ENCODE assay signal across 1 cellular context in the genomic region with DNA sequence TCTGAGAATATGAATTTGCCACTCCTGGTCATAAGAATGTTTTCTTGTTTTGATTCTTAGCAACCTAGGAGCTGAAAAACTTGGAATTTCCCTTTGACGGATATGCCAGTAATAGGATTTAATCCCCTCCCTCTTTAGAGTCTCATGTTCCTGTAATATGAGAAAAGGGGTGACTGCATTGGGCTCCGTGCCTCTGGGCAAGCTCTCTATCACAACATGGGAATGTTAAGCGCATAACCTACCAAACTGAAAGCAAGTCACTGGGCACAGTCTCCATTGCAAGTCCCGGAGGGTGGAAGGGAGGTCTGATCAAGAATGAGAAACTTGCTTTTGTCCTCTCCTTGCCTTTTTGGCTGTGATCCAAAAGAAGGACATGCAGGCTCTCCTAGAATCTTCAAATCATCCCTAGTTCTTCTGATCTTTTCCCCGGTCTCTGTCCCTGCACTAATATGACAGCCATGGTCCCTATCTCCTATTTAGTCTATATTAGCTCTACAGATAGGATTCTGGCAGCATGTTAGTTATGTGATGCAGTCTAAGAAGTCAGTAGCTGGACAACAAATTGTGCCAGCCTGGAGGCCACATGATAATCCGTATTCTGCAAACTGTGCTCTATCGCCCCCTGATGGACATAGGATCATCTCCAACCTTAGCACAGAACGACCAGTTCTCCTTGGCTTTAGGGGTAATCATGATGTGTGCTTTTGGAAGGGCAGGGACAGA.
TF ChIP-seq lines count a peak whose summit lies in the region.

No MANE protein-coding gene starts in this region.

TF ChIP-seq in K562, 482 proteins besides CTCF, POLR2A, EP300 and RAD21 (continued from another document and continues in another):
- TF ChIP-seq, protein P1, sequence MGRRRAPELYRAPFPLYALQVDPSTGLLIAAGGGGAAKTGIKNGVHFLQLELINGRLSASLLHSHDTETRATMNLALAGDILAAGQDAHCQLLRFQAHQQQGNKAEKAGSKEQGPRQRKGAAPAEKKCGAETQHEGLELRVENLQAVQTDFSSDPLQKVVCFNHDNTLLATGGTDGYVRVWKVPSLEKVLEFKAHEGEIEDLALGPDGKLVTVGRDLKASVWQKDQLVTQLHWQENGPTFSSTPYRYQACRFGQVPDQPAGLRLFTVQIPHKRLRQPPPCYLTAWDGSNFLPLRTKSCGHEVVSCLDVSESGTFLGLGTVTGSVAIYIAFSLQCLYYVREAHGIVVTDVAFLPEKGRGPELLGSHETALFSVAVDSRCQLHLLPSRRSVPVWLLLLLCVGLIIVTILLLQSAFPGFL (CRISPR knock-in tag; IDR thresholded peaks at IDR 0.05), result no peak
- TF ChIP-seq, protein P2, sequence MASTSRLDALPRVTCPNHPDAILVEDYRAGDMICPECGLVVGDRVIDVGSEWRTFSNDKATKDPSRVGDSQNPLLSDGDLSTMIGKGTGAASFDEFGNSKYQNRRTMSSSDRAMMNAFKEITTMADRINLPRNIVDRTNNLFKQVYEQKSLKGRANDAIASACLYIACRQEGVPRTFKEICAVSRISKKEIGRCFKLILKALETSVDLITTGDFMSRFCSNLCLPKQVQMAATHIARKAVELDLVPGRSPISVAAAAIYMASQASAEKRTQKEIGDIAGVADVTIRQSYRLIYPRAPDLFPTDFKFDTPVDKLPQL (IDR thresholded peaks at IDR 0.05; ENCODE audit: extremely low read depth, insufficient read length), result no peak
- TF ChIP-seq ARHGAP35 (IDR thresholded peaks at IDR 0.05; ENCODE audit: partially characterized antibody) (no peak), CEBPB (tag; IDR thresholded peaks at IDR 0.05) (no peak), SMARCB1 (IDR thresholded peaks at IDR 0.05; ENCODE audit: insufficient read length, low read depth) (no peak), GTF2E2 (tag; IDR thresholded peaks at IDR 0.05) (no peak), ZNF408 (CRISPR knock-in tag; IDR thresholded peaks at IDR 0.05; ENCODE audit: low read depth) (no peak), TAF1 (IDR thresholded peaks at IDR 0.05; ENCODE audit: control insufficient read depth, extremely low read depth, insufficient read depth, low read length, severe bottlenecking) (no peak), ELF1 (tag; IDR thresholded peaks at IDR 0.05) (no peak), CCNT2 (IDR thresholded peaks at IDR 0.05; ENCODE audit: borderline replicate concordance, extremely low read depth, insufficient read length, low read depth, low read length) (no peak), NEUROD1 (IDR thresholded peaks at IDR 0.05; ENCODE audit: borderline replicate concordance, low read depth, low read length, partially characterized antibody) (no peak), HOXB6 (CRISPR knock-in tag; IDR thresholded peaks at IDR 0.05; ENCODE audit: borderline replicate concordance) (no peak), NCOA4 (IDR thresholded peaks at IDR 0.05; ENCODE audit: partially characterized antibody) (no peak), FIP1L1 (IDR thresholded peaks at IDR 0.05; ENCODE audit: low read depth, low read length, poor library complexity, severe bottlenecking) (no peak), POLR3A (IDR thresholded peaks at IDR 0.05; ENCODE audit: borderline replicate concordance, extremely low read depth, insufficient read depth, insufficient read length) (no peak), DDX20 (tag; IDR thresholded peaks at IDR 0.05; ENCODE audit: low read depth) (no peak), TEAD4 (IDR thresholded peaks at IDR 0.05; ENCODE audit: low read length) (no peak), TEAD4 (CRISPR knock-in tag; IDR thresholded peaks at IDR 0.05; ENCODE audit: borderline replicate concordance) (no peak), XRCC5 (IDR thresholded peaks at IDR 0.05; ENCODE audit: low read depth, low read length) (no peak), HSF4 (CRISPR knock-in tag; IDR thresholded peaks at IDR 0.05; ENCODE audit: borderline replicate concordance) (no peak), GATAD2B (IDR thresholded peaks at IDR 0.05; ENCODE audit: borderline replicate concordance) (no peak), SPI1 (IDR thresholded peaks at IDR 0.05; ENCODE audit: borderline replicate concordance, low read depth, low read length) (no peak), KAT7 (CRISPR knock-in tag; IDR thresholded peaks at IDR 0.05; ENCODE audit: borderline replicate concordance) (no peak), FOXK2 (conservative IDR thresholded peaks at IDR 0.05 in 1 of 2, IDR thresholded peaks at IDR 0.05 in 1 of 2; ENCODE audit: low read depth in 2 of 2) (no peak), ZNF165 (CRISPR knock-in tag; IDR thresholded peaks at IDR 0.05; ENCODE audit: borderline replicate concordance) (no peak), SIN3A (IDR thresholded peaks at IDR 0.05; ENCODE audit: borderline replicate concordance in 2 of 2, control insufficient read depth in 1 of 2, low read depth in 2 of 2, low read length in 2 of 2) (no peak), HNRNPH1 (optimal IDR thresholded peaks at IDR 0.05; ENCODE audit: low read depth, low read length) (no peak), BMI1 (IDR thresholded peaks at IDR 0.05; ENCODE audit: low read length) (no peak), MAFG (tag; conservative IDR thresholded peaks at IDR 0.05) (no peak), SMARCE1 (IDR thresholded peaks at IDR 0.05) (no peak)
- TF ChIP-seq, protein P3, sequence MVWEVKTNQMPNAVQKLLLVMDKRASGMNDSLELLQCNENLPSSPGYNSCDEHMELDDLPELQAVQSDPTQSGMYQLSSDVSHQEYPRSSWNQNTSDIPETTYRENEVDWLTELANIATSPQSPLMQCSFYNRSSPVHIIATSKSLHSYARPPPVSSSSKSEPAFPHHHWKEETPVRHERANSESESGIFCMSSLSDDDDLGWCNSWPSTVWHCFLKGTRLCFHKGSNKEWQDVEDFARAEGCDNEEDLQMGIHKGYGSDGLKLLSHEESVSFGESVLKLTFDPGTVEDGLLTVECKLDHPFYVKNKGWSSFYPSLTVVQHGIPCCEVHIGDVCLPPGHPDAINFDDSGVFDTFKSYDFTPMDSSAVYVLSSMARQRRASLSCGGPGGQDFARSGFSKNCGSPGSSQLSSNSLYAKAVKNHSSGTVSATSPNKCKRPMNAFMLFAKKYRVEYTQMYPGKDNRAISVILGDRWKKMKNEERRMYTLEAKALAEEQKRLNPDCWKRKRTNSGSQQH (CRISPR knock-in tag; IDR thresholded peaks at IDR 0.05), result no peak
- TF ChIP-seq, protein P4, sequence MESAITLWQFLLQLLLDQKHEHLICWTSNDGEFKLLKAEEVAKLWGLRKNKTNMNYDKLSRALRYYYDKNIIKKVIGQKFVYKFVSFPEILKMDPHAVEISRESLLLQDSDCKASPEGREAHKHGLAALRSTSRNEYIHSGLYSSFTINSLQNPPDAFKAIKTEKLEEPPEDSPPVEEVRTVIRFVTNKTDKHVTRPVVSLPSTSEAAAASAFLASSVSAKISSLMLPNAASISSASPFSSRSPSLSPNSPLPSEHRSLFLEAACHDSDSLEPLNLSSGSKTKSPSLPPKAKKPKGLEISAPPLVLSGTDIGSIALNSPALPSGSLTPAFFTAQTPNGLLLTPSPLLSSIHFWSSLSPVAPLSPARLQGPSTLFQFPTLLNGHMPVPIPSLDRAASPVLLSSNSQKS (CRISPR knock-in tag; IDR thresholded peaks at IDR 0.05), result no peak
- TF ChIP-seq, protein P5, sequence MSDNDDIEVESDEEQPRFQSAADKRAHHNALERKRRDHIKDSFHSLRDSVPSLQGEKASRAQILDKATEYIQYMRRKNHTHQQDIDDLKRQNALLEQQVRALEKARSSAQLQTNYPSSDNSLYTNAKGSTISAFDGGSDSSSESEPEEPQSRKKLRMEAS (CRISPR knock-in tag; IDR thresholded peaks at IDR 0.05), result no peak
- TF ChIP-seq, protein P6, sequence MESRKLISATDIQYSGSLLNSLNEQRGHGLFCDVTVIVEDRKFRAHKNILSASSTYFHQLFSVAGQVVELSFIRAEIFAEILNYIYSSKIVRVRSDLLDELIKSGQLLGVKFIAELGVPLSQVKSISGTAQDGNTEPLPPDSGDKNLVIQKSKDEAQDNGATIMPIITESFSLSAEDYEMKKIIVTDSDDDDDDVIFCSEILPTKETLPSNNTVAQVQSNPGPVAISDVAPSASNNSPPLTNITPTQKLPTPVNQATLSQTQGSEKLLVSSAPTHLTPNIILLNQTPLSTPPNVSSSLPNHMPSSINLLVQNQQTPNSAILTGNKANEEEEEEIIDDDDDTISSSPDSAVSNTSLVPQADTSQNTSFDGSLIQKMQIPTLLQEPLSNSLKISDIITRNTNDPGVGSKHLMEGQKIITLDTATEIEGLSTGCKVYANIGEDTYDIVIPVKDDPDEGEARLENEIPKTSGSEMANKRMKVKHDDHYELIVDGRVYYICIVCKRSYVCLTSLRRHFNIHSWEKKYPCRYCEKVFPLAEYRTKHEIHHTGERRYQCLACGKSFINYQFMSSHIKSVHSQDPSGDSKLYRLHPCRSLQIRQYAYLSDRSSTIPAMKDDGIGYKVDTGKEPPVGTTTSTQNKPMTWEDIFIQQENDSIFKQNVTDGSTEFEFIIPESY (CRISPR knock-in tag; IDR thresholded peaks at IDR 0.05), result no peak
- TF ChIP-seq, protein P7, sequence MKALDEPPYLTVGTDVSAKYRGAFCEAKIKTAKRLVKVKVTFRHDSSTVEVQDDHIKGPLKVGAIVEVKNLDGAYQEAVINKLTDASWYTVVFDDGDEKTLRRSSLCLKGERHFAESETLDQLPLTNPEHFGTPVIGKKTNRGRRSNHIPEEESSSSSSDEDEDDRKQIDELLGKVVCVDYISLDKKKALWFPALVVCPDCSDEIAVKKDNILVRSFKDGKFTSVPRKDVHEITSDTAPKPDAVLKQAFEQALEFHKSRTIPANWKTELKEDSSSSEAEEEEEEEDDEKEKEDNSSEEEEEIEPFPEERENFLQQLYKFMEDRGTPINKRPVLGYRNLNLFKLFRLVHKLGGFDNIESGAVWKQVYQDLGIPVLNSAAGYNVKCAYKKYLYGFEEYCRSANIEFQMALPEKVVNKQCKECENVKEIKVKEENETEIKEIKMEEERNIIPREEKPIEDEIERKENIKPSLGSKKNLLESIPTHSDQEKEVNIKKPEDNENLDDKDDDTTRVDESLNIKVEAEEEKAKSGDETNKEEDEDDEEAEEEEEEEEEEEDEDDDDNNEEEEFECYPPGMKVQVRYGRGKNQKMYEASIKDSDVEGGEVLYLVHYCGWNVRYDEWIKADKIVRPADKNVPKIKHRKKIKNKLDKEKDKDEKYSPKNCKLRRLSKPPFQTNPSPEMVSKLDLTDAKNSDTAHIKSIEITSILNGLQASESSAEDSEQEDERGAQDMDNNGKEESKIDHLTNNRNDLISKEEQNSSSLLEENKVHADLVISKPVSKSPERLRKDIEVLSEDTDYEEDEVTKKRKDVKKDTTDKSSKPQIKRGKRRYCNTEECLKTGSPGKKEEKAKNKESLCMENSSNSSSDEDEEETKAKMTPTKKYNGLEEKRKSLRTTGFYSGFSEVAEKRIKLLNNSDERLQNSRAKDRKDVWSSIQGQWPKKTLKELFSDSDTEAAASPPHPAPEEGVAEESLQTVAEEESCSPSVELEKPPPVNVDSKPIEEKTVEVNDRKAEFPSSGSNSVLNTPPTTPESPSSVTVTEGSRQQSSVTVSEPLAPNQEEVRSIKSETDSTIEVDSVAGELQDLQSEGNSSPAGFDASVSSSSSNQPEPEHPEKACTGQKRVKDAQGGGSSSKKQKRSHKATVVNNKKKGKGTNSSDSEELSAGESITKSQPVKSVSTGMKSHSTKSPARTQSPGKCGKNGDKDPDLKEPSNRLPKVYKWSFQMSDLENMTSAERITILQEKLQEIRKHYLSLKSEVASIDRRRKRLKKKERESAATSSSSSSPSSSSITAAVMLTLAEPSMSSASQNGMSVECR (CRISPR knock-in tag; IDR thresholded peaks at IDR 0.05), result no peak
- TF ChIP-seq, protein P8, sequence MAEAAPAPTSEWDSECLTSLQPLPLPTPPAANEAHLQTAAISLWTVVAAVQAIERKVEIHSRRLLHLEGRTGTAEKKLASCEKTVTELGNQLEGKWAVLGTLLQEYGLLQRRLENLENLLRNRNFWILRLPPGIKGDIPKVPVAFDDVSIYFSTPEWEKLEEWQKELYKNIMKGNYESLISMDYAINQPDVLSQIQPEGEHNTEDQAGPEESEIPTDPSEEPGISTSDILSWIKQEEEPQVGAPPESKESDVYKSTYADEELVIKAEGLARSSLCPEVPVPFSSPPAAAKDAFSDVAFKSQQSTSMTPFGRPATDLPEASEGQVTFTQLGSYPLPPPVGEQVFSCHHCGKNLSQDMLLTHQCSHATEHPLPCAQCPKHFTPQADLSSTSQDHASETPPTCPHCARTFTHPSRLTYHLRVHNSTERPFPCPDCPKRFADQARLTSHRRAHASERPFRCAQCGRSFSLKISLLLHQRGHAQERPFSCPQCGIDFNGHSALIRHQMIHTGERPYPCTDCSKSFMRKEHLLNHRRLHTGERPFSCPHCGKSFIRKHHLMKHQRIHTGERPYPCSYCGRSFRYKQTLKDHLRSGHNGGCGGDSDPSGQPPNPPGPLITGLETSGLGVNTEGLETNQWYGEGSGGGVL (CRISPR knock-in tag; IDR thresholded peaks at IDR 0.05), result no peak
- TF ChIP-seq, protein P9, sequence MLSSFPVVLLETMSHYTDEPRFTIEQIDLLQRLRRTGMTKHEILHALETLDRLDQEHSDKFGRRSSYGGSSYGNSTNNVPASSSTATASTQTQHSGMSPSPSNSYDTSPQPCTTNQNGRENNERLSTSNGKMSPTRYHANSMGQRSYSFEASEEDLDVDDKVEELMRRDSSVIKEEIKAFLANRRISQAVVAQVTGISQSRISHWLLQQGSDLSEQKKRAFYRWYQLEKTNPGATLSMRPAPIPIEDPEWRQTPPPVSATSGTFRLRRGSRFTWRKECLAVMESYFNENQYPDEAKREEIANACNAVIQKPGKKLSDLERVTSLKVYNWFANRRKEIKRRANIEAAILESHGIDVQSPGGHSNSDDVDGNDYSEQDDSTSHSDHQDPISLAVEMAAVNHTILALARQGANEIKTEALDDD (IDR thresholded peaks at IDR 0.05), result no peak
- TF ChIP-seq, protein P10, sequence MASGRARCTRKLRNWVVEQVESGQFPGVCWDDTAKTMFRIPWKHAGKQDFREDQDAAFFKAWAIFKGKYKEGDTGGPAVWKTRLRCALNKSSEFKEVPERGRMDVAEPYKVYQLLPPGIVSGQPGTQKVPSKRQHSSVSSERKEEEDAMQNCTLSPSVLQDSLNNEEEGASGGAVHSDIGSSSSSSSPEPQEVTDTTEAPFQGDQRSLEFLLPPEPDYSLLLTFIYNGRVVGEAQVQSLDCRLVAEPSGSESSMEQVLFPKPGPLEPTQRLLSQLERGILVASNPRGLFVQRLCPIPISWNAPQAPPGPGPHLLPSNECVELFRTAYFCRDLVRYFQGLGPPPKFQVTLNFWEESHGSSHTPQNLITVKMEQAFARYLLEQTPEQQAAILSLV (tag; IDR thresholded peaks at IDR 0.05), result no peak
- TF ChIP-seq, protein P11, sequence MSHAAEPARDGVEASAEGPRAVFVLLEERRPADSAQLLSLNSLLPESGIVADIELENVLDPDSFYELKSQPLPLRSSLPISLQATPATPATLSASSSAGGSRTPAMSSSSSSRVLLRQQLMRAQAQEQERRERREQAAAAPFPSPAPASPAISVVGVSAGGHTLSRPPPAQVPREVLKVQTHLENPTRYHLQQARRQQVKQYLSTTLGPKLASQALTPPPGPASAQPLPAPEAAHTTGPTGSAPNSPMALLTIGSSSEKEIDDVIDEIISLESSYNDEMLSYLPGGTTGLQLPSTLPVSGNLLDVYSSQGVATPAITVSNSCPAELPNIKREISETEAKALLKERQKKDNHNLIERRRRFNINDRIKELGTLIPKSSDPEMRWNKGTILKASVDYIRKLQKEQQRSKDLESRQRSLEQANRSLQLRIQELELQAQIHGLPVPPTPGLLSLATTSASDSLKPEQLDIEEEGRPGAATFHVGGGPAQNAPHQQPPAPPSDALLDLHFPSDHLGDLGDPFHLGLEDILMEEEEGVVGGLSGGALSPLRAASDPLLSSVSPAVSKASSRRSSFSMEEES (CRISPR knock-in tag; IDR thresholded peaks at IDR 0.05), result no peak
- TF ChIP-seq, protein P12, sequence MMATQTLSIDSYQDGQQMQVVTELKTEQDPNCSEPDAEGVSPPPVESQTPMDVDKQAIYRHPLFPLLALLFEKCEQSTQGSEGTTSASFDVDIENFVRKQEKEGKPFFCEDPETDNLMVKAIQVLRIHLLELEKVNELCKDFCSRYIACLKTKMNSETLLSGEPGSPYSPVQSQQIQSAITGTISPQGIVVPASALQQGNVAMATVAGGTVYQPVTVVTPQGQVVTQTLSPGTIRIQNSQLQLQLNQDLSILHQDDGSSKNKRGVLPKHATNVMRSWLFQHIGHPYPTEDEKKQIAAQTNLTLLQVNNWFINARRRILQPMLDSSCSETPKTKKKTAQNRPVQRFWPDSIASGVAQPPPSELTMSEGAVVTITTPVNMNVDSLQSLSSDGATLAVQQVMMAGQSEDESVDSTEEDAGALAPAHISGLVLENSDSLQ (IDR thresholded peaks at IDR 0.05), result no peak
